ENCODE assay signal across 10 cellular contexts in the genomic region with DNA sequence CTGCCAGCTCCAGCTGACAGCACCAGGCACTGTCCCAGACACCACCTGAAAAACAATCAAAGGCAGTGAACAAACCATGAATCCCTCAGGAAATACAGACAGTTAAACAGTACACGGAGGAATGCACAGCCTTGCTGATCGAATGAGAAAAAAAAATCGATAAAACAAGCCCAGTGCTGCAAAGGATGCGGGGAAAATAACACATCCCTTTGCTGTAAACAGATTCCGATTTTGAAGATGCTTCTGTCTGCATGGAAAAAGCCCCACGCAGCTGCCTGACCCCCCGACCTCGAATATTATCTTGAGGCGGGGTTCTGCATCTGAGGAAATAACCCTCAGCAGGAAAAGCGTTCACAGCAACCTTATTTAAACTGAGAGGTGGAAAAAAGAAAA. TPM values are rescaled to one million over a fixed set of nuclear protein-coding genes. Genes with fewer than 3 reads are reported as not detected.
DNase-seq lines count a peak whose midpoint lies in the region; TF ChIP-seq lines count a peak whose summit lies in the region.
"Had no signal": no experiment of that assay in that cellular context is flagged by ENCODE, and none has a peak within 500 bp of the region (broad histone marks: within the 10 kb centered on the region; RNA-seq: fewer than 3 reads in every experiment).

No MANE protein-coding gene starts in this region.

- no peaks in the 10 kb centered on the region for H3K27me3 Mint-ChIP-seq in MCF 10A (ENCODE audit: insufficient read depth, unreplicated experiment)
- peaks cover 3% of the 10 kb centered on the region for H3K27me3 Mint-ChIP-seq in activated T-helper 1 cell treated with anti-CD3 and anti-CD28 coated beads, Interleukin-12 subunit alpha, Interleukin-12 subunit beta, Interleukin-2, Interleukin-4 antibody, amounts not matched to agents 30 ng/mL and 10 ng/mL and 1 ng/mL, durations not matched to agents 14 hours and 24 hours and 36 hours (ENCODE audit: insufficient read depth)

- H3K4me1 Mint-ChIP-seq in MCF 10A (ENCODE audit: insufficient read depth, unreplicated experiment) = peaks cover 1% of the 10 kb centered on the region
- peaks cover 43% of the 10 kb centered on the region for H3K4me1 Mint-ChIP-seq in activated T-helper 1 cell treated with anti-CD3 and anti-CD28 coated beads, Interleukin-12 subunit alpha, Interleukin-12 subunit beta, Interleukin-2, Interleukin-4 antibody, amounts not matched to agents 30 ng/mL and 10 ng/mL and 1 ng/mL, durations not matched to agents 14 hours and 24 hours and 36 hours (ENCODE audit: low read depth)

- intact Hi-C loops in breast epithelium (cut with DNase I; ENCODE audit: low total_unique reads) (loop anchor here (5.0 kb wide), 1 partner anchor 1013 kb away; no protein-coding TSS in a partner anchor), MCF 10A (cut with micrococcal nuclease) (loop anchor here (5.0 kb wide), 1 partner anchor 53 kb away; no protein-coding TSS in a partner anchor), stomach (cut with DNase I; ENCODE audit: low total_unique reads) (no loop called here)
- intact Hi-C loops in activated T-helper 1 cell treated with anti-CD3 and anti-CD28 coated beads, Interleukin-12 subunit alpha, Interleukin-12 subunit beta, Interleukin-2, Interleukin-4 antibody, amounts not matched to agents 30 ng/mL and 10 ng/mL and 1 ng/mL, durations not matched to agents 14 hours and 24 hours and 36 hours (cut with micrococcal nuclease) = no loop called here

- H3K4me3 ChIP-seq in breast epithelium = no peak overlapping the region
- H3K4me3 ChIP-seq in liver (ENCODE audit: low read depth in 1 of 3, low read length in 3 of 3) = no peak overlapping the region
- no peak overlapping the region for H3K4me3 ChIP-seq in stomach

- H3K27me3 ChIP-seq in breast epithelium (no peaks in the 10 kb centered on the region), liver (ENCODE audit: control insufficient read depth in 4 of 4, insufficient read depth in 4 of 4, low read length in 3 of 4) (no peaks in the 10 kb centered on the region), stomach (no peaks in the 10 kb centered on the region)

- TF ChIP-seq POLR2A in breast epithelium (IDR thresholded peaks at IDR 0.05) (no peak), stomach (IDR thresholded peaks at IDR 0.05) (no peak)

- H3K9ac ChIP-seq in liver (ENCODE audit: low read depth in 1 of 2, low read length in 2 of 2) = no peak overlapping the region

- no peaks in the 10 kb centered on the region for H3K9me3 Mint-ChIP-seq in MCF 10A (ENCODE audit: unreplicated experiment)
- H3K9me3 Mint-ChIP-seq in activated T-helper 1 cell treated with anti-CD3 and anti-CD28 coated beads, Interleukin-12 subunit alpha, Interleukin-12 subunit beta, Interleukin-2, Interleukin-4 antibody, amounts not matched to agents 30 ng/mL and 10 ng/mL and 1 ng/mL, durations not matched to agents 14 hours and 24 hours and 36 hours = no peaks in the 10 kb centered on the region

- no peak for TF ChIP-seq EP300 in stomach (IDR thresholded peaks at IDR 0.05)

- H3K9me3 ChIP-seq in breast epithelium (no peaks in the 10 kb centered on the region), liver (ENCODE audit: control insufficient read depth in 4 of 4, low read length in 3 of 4) (no peaks in the 10 kb centered on the region), stomach (no peaks in the 10 kb centered on the region)

- H3K27ac ChIP-seq in breast epithelium (peak overlapping the region; percentile 68 to 91), RWPE1 (peak overlapping the region; percentile 42), liver (ENCODE audit: low read depth in 1 of 2, low read length in 2 of 2) (peak overlapping the region; percentile 76 to 94), stomach (peak overlapping the region in 3 of 5 donors; percentile 39 to 93 (median 55))

- TF ChIP-seq RAD21 in liver (IDR thresholded peaks at IDR 0.05) = no peak

- no peak overlapping the region for H3K27ac Mint-ChIP-seq in MCF 10A (ENCODE audit: low read depth, unreplicated experiment)
- no peak overlapping the region for H3K27ac Mint-ChIP-seq in activated T-helper 1 cell treated with anti-CD3 and anti-CD28 coated beads, Interleukin-12 subunit alpha, Interleukin-12 subunit beta, Interleukin-2, Interleukin-4 antibody, amounts not matched to agents 30 ng/mL and 10 ng/mL and 1 ng/mL, durations not matched to agents 14 hours and 24 hours and 36 hours

- WGBS in liver = 67% methylated on average over 10 of the region's 10 CpGs
- 50 to 61% (median 54%) methylated on average over 10 of the region's 10 CpGs for WGBS in stomach, 5 donors

- BruUV-seq in MCF 10A (replicated peaks; lab: Mats Ljungman, UMichigan) = no TSS peak

- TF ChIP-seq CTCF in breast epithelium (IDR thresholded peaks at IDR 0.05) (no peak), MCF 10A (IDR thresholded peaks at IDR 0.05; ENCODE audit: unreplicated experiment) (no peak), RWPE1 (conservative IDR thresholded peaks at IDR 0.05; ENCODE audit: low read depth) (no peak), liver (IDR thresholded peaks at IDR 0.05; ENCODE audit: low read depth, low read length, missing input control) (no peak), stomach (IDR thresholded peaks at IDR 0.05) (no peak)

- no peak overlapping the region for H3K4me3 Mint-ChIP-seq in MCF 10A (ENCODE audit: unreplicated experiment)
- no peak overlapping the region for H3K4me3 Mint-ChIP-seq in activated T-helper 1 cell treated with anti-CD3 and anti-CD28 coated beads, Interleukin-12 subunit alpha, Interleukin-12 subunit beta, Interleukin-2, Interleukin-4 antibody, amounts not matched to agents 30 ng/mL and 10 ng/mL and 1 ng/mL, durations not matched to agents 14 hours and 24 hours and 36 hours

- peaks cover 4% of the 10 kb centered on the region for H3K36me3 Mint-ChIP-seq in MCF 10A (ENCODE audit: insufficient read depth, unreplicated experiment)
- peaks cover 1% of the 10 kb centered on the region for H3K36me3 Mint-ChIP-seq in activated T-helper 1 cell treated with anti-CD3 and anti-CD28 coated beads, Interleukin-12 subunit alpha, Interleukin-12 subunit beta, Interleukin-2, Interleukin-4 antibody, amounts not matched to agents 30 ng/mL and 10 ng/mL and 1 ng/mL, durations not matched to agents 14 hours and 24 hours and 36 hours (ENCODE audit: low read depth)

- DNase-seq in breast epithelium (ENCODE audit: low spot score in 2 of 2) (no peak), MCF 10A (ENCODE audit: unreplicated experiment) (no peak), RWPE1 (ENCODE audit: low spot score) (no peak), stomach (no peak), cerebellar cortex (ENCODE audit: low spot score) (no peak), dedifferentiated amniotic fluid mesenchymal stem cell (ENCODE audit: extremely low spot score) (no peak)
- DNase-seq in activated T-helper 1 cell treated with anti-CD3 and anti-CD28 coated beads, Interleukin-12 subunit alpha, Interleukin-12 subunit beta, Interleukin-2, Interleukin-4 antibody, amounts not matched to agents 30 ng/mL and 10 ng/mL and 1 ng/mL, durations not matched to agents 14 hours and 24 hours and 36 hours (ENCODE audit: low spot score) = no peak
- DNase-seq: HCEC 1CT, KG1 had no signal

- H3K36me3 ChIP-seq in breast epithelium (no peaks in the 10 kb centered on the region), liver (ENCODE audit: control insufficient read depth in 4 of 4, insufficient read depth in 3 of 4, low read depth in 1 of 4, low read length in 3 of 4) (no peaks in the 10 kb centered on the region), stomach (no peaks in the 10 kb centered on the region)

- CTCF ChIA-PET in MCF 10A (lab: Yijun Ruan, JAX) = interaction anchor here (0.6 to 2.8 kb wide), 4 partner anchors 14 to 63 kb away, joined by 4 to 9 read pairs (median 5); no protein-coding TSS in a partner anchor
- CTCF ChIA-PET in RWPE1 (lab: Yijun Ruan, JAX) = interaction anchor here (0.5 to 1.3 kb wide), 7 partner anchors 9 to 697 kb away, joined by 3 to 4 read pairs (median 4); no protein-coding TSS in a partner anchor

- H3K4me1 ChIP-seq in breast epithelium (no peaks in the 10 kb centered on the region), liver (ENCODE audit: control insufficient read depth in 4 of 4, insufficient read depth in 4 of 4, low read length in 3 of 4) (peaks cover 20 to 39% (median 27%) of the 10 kb centered on the region in 4 donors), stomach (peaks cover 35 to 69% (median 46%) of the 10 kb centered on the region in 4 donors)

- POLR2A ChIA-PET in MCF 10A (lab: Yijun Ruan, JAX) = interaction anchor here (1.0 kb wide), 1 partner anchor 11 kb away, joined by 3 read pairs; no protein-coding TSS in a partner anchor
- POLR2A ChIA-PET in RWPE1 (lab: Yijun Ruan, JAX; ENCODE audit: low non-redundant PET) = interaction anchor here (0.5 to 0.8 kb wide), 2 partner anchors 46 to 1739 kb away, joined by 3 to 4 read pairs; no protein-coding TSS in a partner anchor

TF ChIP-seq in liver, 16 proteins besides CTCF, POLR2A, EP300 and RAD21 (continues in another document):
- TF ChIP-seq JUND (IDR thresholded peaks at IDR 0.05) (no peak), SP1 (IDR thresholded peaks at IDR 0.05) (no peak), GABPA (IDR thresholded peaks at IDR 0.05 in 1 of 2, conservative IDR thresholded peaks at IDR 0.05 in 1 of 2) (no peak), HNF4G (IDR thresholded peaks at IDR 0.05) (no peak), FOXA2 (IDR thresholded peaks at IDR 0.05) (no peak), RXRA (IDR thresholded peaks at IDR 0.05) (no peak), FOXA1 (IDR thresholded peaks at IDR 0.05) (no peak), EGR1 (IDR thresholded peaks at IDR 0.05; ENCODE audit: low read depth in 2 of 2) (no peak), NR2F2 (IDR thresholded peaks at IDR 0.05) (no peak), YY1 (IDR thresholded peaks at IDR 0.05) (no peak)

RNA-seq across cellular contexts. Expression of a gene that starts 43.9 kb away (rescaled TPM):
- total RNA-seq in breast epithelium (10 to 100 TPM in 2 of 3 donors, 1 to 10 TPM in 1; 5.1 to 13.5 (median 10.5) TPM), MCF 10A (2022) (5.1 and 5.8 TPM in 2 replicates), liver (100 to 1,000 TPM in 1 of 2 donors, 1 to 10 TPM in 1; 4.4 to 258 TPM), stomach (10 to 100 TPM in 4 of 5 donors, 1 to 10 TPM in 1; 5.3 to 37.8 (median 13.6) TPM)
- polyA plus RNA-seq in liver (1 to 10 TPM; 1.4 to 7.7 TPM), stomach (10 to 100 TPM; 15.8 to 25.2 (median 17.0) TPM)
- 90.4 and 92.5 TPM in 2 replicates for total RNA-seq in activated T-helper 1 cell treated with anti-CD3 and anti-CD28 coated beads, Interleukin-12 subunit alpha, Interleukin-12 subunit beta, Interleukin-2, Interleukin-4 antibody, amounts not matched to agents 30 ng/mL and 10 ng/mL and 1 ng/mL, durations not matched to agents 14 hours and 24 hours and 36 hours

Comparison
In these comparisons a context has a peak if more than half of its experiments do, and no peak if none do; other contexts are left out.
1. intact Hi-C loops: an anchor here in breast epithelium (5.0 kb wide) and MCF 10A (5.0 kb wide); none called in stomach and activated T-helper 1 cell treated with anti-CD3 and anti-CD28 coated beads, Interleukin-12 subunit alpha, Interleukin-12 subunit beta, Interleukin-2, Interleukin-4 antibody, amounts not matched to agents 30 ng/mL and 10 ng/mL and 1 ng/mL, durations not matched to agents 14 hours and 24 hours and 36 hours.